In the genomic region with DNA sequence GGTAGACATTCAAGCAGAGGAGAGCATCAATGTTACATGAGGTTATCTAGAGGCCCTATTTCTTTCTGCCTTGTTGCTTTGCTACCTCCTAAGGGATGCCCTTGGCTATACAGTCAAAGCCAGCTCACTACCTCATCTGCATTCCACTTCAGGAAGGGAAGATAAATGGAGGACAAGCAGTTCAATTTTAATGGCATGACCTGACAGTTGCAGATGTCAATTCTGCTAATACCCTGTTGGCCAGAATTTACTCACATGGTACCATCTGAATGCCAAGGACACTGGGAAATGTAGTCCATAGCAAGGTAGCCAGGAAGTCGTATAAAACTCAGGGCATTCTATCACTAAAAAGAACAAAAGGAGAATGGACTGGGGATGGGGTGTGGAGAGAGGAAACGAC, we compare ENCODE assay signal across 1 cellular context.
TF ChIP-seq lines count a peak whose summit lies in the region.

No MANE protein-coding gene starts in this region.

TF ChIP-seq in HEK293, 187 proteins besides CTCF, POLR2A, EP300 and RAD21 (continued from another document):
- TF ChIP-seq, protein P1, sequence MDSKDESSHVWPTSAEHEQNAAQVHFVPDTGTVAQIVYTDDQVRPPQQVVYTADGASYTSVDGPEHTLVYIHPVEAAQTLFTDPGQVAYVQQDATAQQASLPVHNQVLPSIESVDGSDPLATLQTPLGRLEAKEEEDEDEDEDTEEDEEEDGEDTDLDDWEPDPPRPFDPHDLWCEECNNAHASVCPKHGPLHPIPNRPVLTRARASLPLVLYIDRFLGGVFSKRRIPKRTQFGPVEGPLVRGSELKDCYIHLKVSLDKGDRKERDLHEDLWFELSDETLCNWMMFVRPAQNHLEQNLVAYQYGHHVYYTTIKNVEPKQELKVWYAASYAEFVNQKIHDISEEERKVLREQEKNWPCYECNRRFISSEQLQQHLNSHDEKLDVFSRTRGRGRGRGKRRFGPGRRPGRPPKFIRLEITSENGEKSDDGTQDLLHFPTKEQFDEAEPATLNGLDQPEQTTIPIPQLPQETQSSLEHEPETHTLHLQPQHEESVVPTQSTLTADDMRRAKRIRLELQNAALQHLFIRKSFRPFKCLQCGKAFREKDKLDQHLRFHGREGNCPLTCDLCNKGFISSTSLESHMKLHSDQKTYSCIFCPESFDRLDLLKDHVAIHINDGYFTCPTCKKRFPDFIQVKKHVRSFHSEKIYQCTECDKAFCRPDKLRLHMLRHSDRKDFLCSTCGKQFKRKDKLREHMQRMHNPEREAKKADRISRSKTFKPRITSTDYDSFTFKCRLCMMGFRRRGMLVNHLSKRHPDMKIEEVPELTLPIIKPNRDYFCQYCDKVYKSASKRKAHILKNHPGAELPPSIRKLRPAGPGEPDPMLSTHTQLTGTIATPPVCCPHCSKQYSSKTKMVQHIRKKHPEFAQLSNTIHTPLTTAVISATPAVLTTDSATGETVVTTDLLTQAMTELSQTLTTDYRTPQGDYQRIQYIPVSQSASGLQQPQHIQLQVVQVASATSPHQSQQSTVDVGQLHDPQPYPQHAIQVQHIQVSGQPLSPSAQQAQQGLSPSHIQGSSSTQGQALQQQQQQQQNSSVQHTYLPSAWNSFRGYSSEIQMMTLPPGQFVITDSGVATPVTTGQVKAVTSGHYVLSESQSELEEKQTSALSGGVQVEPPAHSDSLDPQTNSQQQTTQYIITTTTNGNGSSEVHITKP (tag by site-specific recombination; IDR thresholded peaks at IDR 0.05): peak; percentile 76
